ENCODE assay signal across 1 cellular context in the genomic region with DNA sequence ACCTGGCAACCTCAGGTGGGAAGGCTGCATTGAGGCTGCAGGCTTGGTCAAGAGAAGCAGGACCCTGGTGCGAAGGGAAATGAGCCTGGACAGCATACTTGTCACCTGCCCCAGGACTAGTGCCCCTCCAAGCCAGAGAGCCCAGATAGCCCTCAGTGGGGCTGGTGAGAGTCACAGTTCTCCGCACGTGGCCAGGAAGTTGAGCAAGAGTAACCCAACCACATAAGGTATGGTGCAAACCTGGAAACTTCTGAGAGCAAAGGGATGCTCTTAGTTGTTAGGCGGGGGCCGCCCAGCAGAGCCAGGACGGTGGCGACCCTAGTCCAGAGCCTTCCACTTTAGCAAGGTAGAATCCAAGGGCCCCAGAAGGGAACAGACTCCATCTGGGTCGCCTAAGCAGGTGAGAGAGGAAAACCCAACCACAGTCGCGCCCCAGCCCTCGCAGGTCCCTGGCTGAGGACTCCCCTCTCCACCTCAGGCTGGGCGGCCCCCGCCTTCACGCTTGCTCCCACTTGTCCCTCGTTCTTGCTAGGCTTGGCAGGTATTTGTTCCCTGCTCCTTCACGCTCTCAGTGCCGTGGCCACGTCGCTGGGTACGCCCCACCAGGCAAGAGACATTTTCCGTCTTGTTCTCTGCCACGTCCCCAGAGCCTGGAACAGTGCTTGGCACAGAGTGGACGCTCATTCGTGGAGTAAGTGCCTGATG.
A peak's percentile ranks its signal among the peaks of the same experiment; 100 is the strongest.
TF ChIP-seq lines count a peak whose summit lies in the region.

No MANE protein-coding gene starts in this region.

TF ChIP-seq in GM12878, 131 proteins besides CTCF, POLR2A, EP300 and RAD21:
- TF ChIP-seq LARP7 (IDR thresholded peaks at IDR 0.05) (0 out of 2 replicates have a peak, but pooled peaks have one; percentile 10), PML (IDR thresholded peaks at IDR 0.05; ENCODE audit: low read length) (no peak)
